9 cellular contexts compared by ENCODE assay signal in the genomic region with DNA sequence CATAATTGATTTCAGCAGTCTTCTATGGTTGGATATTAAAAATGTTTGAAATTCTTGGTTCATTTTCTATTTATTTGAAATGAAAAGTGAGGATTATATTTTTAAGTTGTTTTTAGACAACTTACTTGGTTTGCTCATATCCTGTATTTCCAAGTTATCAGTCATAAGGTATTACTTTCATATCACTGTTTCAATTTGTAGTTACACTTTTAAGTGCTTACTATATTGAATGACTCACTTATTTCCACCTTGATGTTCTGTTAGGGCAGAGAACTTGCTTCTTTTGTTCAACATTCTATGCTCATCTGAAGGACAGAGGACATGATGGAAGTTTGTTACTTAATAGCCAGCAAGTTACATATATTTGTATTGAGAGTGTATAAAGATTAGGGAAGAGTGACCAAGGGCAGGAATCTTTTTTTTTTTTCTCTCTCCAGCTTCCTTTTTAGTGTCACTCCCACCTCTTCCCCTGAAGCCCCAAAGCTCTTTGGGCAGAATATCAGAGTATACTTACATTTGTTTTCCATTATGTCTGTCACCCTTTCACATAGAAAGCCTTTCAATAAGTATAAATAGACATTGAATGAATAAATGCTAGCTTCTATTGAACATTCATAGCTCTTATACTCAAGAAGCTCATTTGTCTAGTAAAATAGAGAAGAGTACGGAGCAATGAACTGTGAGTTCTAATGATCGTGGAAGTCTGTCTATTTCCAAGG. TPM values are rescaled to one million over a fixed set of nuclear protein-coding genes. Genes with fewer than 3 reads are reported as not detected.
DNase-seq lines count a peak whose midpoint lies in the region; ATAC-seq lines count a peak whose summit lies in the region.
"Had no signal": no experiment of that assay in that cellular context is flagged by ENCODE, and none has a peak within 500 bp of the region (broad histone marks: within the 10 kb centered on the region; RNA-seq: fewer than 3 reads in every experiment).

No MANE protein-coding gene starts in this region.

- H3K9me3 Mint-ChIP-seq in activated T-helper 2 cell treated with anti-CD3 and anti-CD28 coated beads, Interferon-gamma antibody, Interleukin-2, Interleukin-4, amounts not matched to agents 10 μg/mL and 5 μg/mL and 100 μg/mL, durations not matched to agents 14 hours and 24 hours and 36 hours: no peaks in the 10 kb centered on the region
- no peaks in the 10 kb centered on the region for H3K9me3 Mint-ChIP-seq in naive thymus-derived CD8-positive, alpha-beta T cell

- H3K4me3 Mint-ChIP-seq in activated T-helper 2 cell treated with anti-CD3 and anti-CD28 coated beads, Interferon-gamma antibody, Interleukin-2, Interleukin-4, amounts not matched to agents 10 μg/mL and 5 μg/mL and 100 μg/mL, durations not matched to agents 14 hours and 24 hours and 36 hours (ENCODE audit: low read depth): peak overlapping the region; percentile 28
- no peak overlapping the region for H3K4me3 Mint-ChIP-seq in naive thymus-derived CD8-positive, alpha-beta T cell

- peak overlapping the region; percentile 88 for H3K27ac Mint-ChIP-seq in activated T-helper 2 cell treated with anti-CD3 and anti-CD28 coated beads, Interferon-gamma antibody, Interleukin-2, Interleukin-4, amounts not matched to agents 10 μg/mL and 5 μg/mL and 100 μg/mL, durations not matched to agents 14 hours and 24 hours and 36 hours
- peak overlapping the region in 2 of 10 donors; percentile 49 to 53 for H3K27ac Mint-ChIP-seq in naive thymus-derived CD8-positive, alpha-beta T cell

- H3K27me3 Mint-ChIP-seq in activated T-helper 2 cell treated with anti-CD3 and anti-CD28 coated beads, Interferon-gamma antibody, Interleukin-2, Interleukin-4, amounts not matched to agents 10 μg/mL and 5 μg/mL and 100 μg/mL, durations not matched to agents 14 hours and 24 hours and 36 hours (ENCODE audit: low read depth): no peaks in the 10 kb centered on the region
- H3K27me3 Mint-ChIP-seq in naive thymus-derived CD8-positive, alpha-beta T cell: no peaks in the 10 kb centered on the region

- POLR2A ChIA-PET in naive thymus-derived CD8-positive, alpha-beta T cell (lab: Charles Lee): no interaction called here

- ATAC-seq in GM18502 (IDR thresholded peaks at IDR 0.05; ENCODE audit: poor library complexity, unreplicated experiment) (peak; percentile 95), GM19468 (IDR thresholded peaks at IDR 0.05; ENCODE audit: extremely low read depth, unreplicated experiment) (peak; percentile 94), HG03097 (IDR thresholded peaks at IDR 0.05; ENCODE audit: low FRiP score, unreplicated experiment) (peak; percentile 94)
- ATAC-seq in naive thymus-derived CD8-positive, alpha-beta T cell: no peak

- no peak for DNase-seq in activated T-helper 2 cell treated with anti-CD3 and anti-CD28 coated beads, Interferon-gamma antibody, Interleukin-2, Interleukin-4, amounts not matched to agents 10 μg/mL and 5 μg/mL and 100 μg/mL, durations not matched to agents 14 hours and 24 hours and 36 hours (ENCODE audit: low spot score)
- DNase-seq in HK-2 (ENCODE audit: unreplicated experiment) (no peak), SKM-1 (lab: John Stamatoyannopoulos, UW; ENCODE audit: unreplicated experiment) (no peak), activated gamma-delta T cell treated with Interleukin-2 at 50 U/mL for 16 hours (no peak)
- no peak for DNase-seq in naive thymus-derived CD8-positive, alpha-beta T cell
- DNase-seq: activated CD4-positive, alpha-beta T cell treated with anti-CD3 and anti-CD28 coated beads, Interleukin-2, amount 50 U/mL, for 48 hours had no signal

- H3K4me1 Mint-ChIP-seq in activated T-helper 2 cell treated with anti-CD3 and anti-CD28 coated beads, Interferon-gamma antibody, Interleukin-2, Interleukin-4, amounts not matched to agents 10 μg/mL and 5 μg/mL and 100 μg/mL, durations not matched to agents 14 hours and 24 hours and 36 hours (ENCODE audit: low read depth): peaks cover 22% of the 10 kb centered on the region
- peaks cover 5 to 30% (median 18%) of the 10 kb centered on the region in 4 donors for H3K4me1 Mint-ChIP-seq in naive thymus-derived CD8-positive, alpha-beta T cell

- peaks cover 43% of the 10 kb centered on the region for H3K36me3 Mint-ChIP-seq in activated T-helper 2 cell treated with anti-CD3 and anti-CD28 coated beads, Interferon-gamma antibody, Interleukin-2, Interleukin-4, amounts not matched to agents 10 μg/mL and 5 μg/mL and 100 μg/mL, durations not matched to agents 14 hours and 24 hours and 36 hours (ENCODE audit: low read depth)
- peaks cover 0 to 38% (median 7%) of the 10 kb centered on the region in 3 donors for H3K36me3 Mint-ChIP-seq in naive thymus-derived CD8-positive, alpha-beta T cell

- intact Hi-C loops in activated T-helper 2 cell treated with anti-CD3 and anti-CD28 coated beads, Interferon-gamma antibody, Interleukin-2, Interleukin-4, amounts not matched to agents 10 μg/mL and 5 μg/mL and 100 μg/mL, durations not matched to agents 14 hours and 24 hours and 36 hours (cut with micrococcal nuclease): loop anchor here (1.0 to 5.0 kb wide), 3 partner anchors 28 to 43 kb away; partner anchors contain the start of gene PIK3C3

RNA-seq across cellular contexts. Expression of gene PIK3C3, which starts 28.1 kb away (rescaled TPM):
- total RNA-seq in activated T-helper 2 cell treated with anti-CD3 and anti-CD28 coated beads, Interferon-gamma antibody, Interleukin-2, Interleukin-4, amounts not matched to agents 10 μg/mL and 5 μg/mL and 100 μg/mL, durations not matched to agents 14 hours and 24 hours and 36 hours: 50.4 and 51.6 TPM in 2 replicates
- 10 to 100 TPM; 67.9 to 73.0 TPM for total RNA-seq in naive thymus-derived CD8-positive, alpha-beta T cell
- 10 to 100 TPM; 25.1 to 38.8 (median 35.0) TPM for polyA plus RNA-seq in naive thymus-derived CD8-positive, alpha-beta T cell

Comparison
In these comparisons a context has a peak if more than half of its experiments do, and no peak if none do; other contexts are left out.
1. ATAC-seq: peak in GM18502 (single experiment), GM19468 (single experiment) and HG03097 (single experiment); none in naive thymus-derived CD8-positive, alpha-beta T cell (0 of 2).